In genomic region chr3:11583638-11584046, GRCh38 we compare ENCODE assay signal across 11 cellular contexts.
DNase-seq lines count a peak whose midpoint lies in the region; ATAC-seq and TF ChIP-seq lines count a peak whose summit lies in the region.
"Had no signal": no experiment of that assay in that cellular context is flagged by ENCODE, and none has a peak within 500 bp of the region (broad histone marks: within the 10 kb centered on the region; RNA-seq: fewer than 3 reads in every experiment).

No MANE protein-coding gene starts in this region.

- peak overlapping the region; percentile 89 for H3K27ac Mint-ChIP-seq in nephron progenitor cell

- no peaks in the 10 kb centered on the region for H3K36me3 ChIP-seq in A673 (ENCODE audit: insufficient read depth, low read length, poor library complexity, severe bottlenecking)
- no peaks in the 10 kb centered on the region; the same call in 1 of the 2 replicates for H3K36me3 ChIP-seq in Panc1 (ENCODE audit: control insufficient read depth, insufficient read depth, low read length)
- H3K36me3 ChIP-seq in colonic mucosa: no peaks in the 10 kb centered on the region
- H3K36me3 ChIP-seq: upper lobe of left lung had no signal

- peak overlapping the region; percentile 77 for H3K27ac ChIP-seq in A673 (ENCODE audit: low read depth, low read length, poor library complexity, severe bottlenecking)
- peak overlapping the region; percentile 95 for H3K27ac ChIP-seq in Panc1 (ENCODE audit: low read length)
- no peak overlapping the region for H3K27ac ChIP-seq in colonic mucosa

- DNase-seq in A673 (ENCODE audit: low spot score): no peak
- no peak for DNase-seq in Panc1 (ENCODE audit: low read depth, low spot score)
- no peak for DNase-seq in nephron progenitor cell
- no peak for DNase-seq in colonic mucosa
- no peak for DNase-seq in mucosa of gallbladder (ENCODE audit: low spot score)
- DNase-seq in NOMO-1 (lab: John Stamatoyannopoulos, UW; ENCODE audit: unreplicated experiment in 2 of 2): no peak
- DNase-seq: NCI-H1417, upper lobe of left lung had no signal

- H3K27me3 ChIP-seq in A673 (replicated peaks; ENCODE audit: insufficient read depth, low read depth, low read length, poor library complexity) (no peaks in the 10 kb centered on the region), Panc1 (ENCODE audit: control insufficient read depth, insufficient read depth, low read length) (no peaks in the 10 kb centered on the region), colonic mucosa (no peaks in the 10 kb centered on the region)
- H3K27me3 ChIP-seq: upper lobe of left lung had no signal

- peaks cover 3% of the 10 kb centered on the region for H3K27me3 Mint-ChIP-seq in nephron progenitor cell (ENCODE audit: low read depth, poor library complexity)
- H3K27me3 Mint-ChIP-seq: activated T-helper 17 cell treated with anti-CD3 and anti-CD28 coated beads, Interleukin-2, amount 50 U/mL, for 72 hours had no signal

- H3K36me3 Mint-ChIP-seq in nephron progenitor cell (ENCODE audit: low read depth): peaks cover 62% of the 10 kb centered on the region

- BruUV-seq in A673 (replicated peaks; lab: Mats Ljungman, UMichigan) (no TSS peak), Panc1 (replicated peaks; lab: Mats Ljungman, UMichigan) (TSS peak; percentile 13)

- peaks cover 9% of the 10 kb centered on the region for H3K9me3 Mint-ChIP-seq in nephron progenitor cell
- H3K9me3 Mint-ChIP-seq: activated T-helper 17 cell treated with anti-CD3 and anti-CD28 coated beads, Interleukin-2, amount 50 U/mL, for 72 hours had no signal

- POLR2A ChIA-PET in A673 (lab: Charles Lee; ENCODE audit: low non-redundant PET): interaction anchor here (0.6 kb wide), 1 partner anchor 244 kb away, joined by 4 read pairs; no protein-coding TSS in a partner anchor
- POLR2A ChIA-PET in Panc1 (lab: Charles Lee): no interaction called here

- H3K4me3 Mint-ChIP-seq in nephron progenitor cell: peak overlapping the region; percentile 2
- H3K4me3 Mint-ChIP-seq: activated T-helper 17 cell treated with anti-CD3 and anti-CD28 coated beads, Interleukin-2, amount 50 U/mL, for 72 hours had no signal

- peaks cover 84% of the 10 kb centered on the region for H3K4me1 Mint-ChIP-seq in nephron progenitor cell

- intact Hi-C loops in A673 (cut with micrococcal nuclease; ENCODE audit: unreplicated experiment): loop anchor here (2.0 kb wide), 1 partner anchor 59 kb away; the partner anchor contains the start of gene VGLL4
- intact Hi-C loops in Panc1 (cut with micrococcal nuclease; ENCODE audit: unreplicated experiment): no loop called here
- intact Hi-C loops in colonic mucosa (cut with DNase I): no loop called here

- TF ChIP-seq CTCF in A673 (conservative IDR thresholded peaks at IDR 0.05; ENCODE audit: low read depth, low read length) (no peak), Panc1 (IDR thresholded peaks at IDR 0.05) (no peak), nephron progenitor cell (IDR thresholded peaks at IDR 0.05) (no peak), colonic mucosa (IDR thresholded peaks at IDR 0.05) (no peak)

- no peak for ATAC-seq in Panc1
- peak; percentile 59 for ATAC-seq in esophagus mucosa
- no peak for ATAC-seq in GM19023 (IDR thresholded peaks at IDR 0.05; ENCODE audit: unreplicated experiment)
- ATAC-seq: activated T-helper 17 cell treated with anti-CD3 and anti-CD28 coated beads, Interleukin-2, amount 50 U/mL, for 72 hours had no signal

- H3K4me1 ChIP-seq in A673 (ENCODE audit: insufficient read depth, low read length, poor library complexity, severe bottlenecking) (peaks cover 66% of the 10 kb centered on the region), Panc1 (ENCODE audit: control insufficient read depth, insufficient read depth, low read length) (peaks cover 73% of the 10 kb centered on the region), colonic mucosa (peaks cover 6% of the 10 kb centered on the region)

- in situ Hi-C loops in Panc1 (cut with HindIII; ENCODE audit: low pct_unique_long_range_greater_than_20kb, low sequenced_read_pairs): no loop called here

- CTCF ChIA-PET in A673 (lab: Charles Lee) (no interaction called here), Panc1 (lab: Charles Lee) (interaction anchor here (0.6 kb wide), 1 partner anchor 34 kb away, joined by 3 read pairs; no protein-coding TSS in a partner anchor)

- no peak overlapping the region for H3K9ac ChIP-seq in colonic mucosa (ENCODE audit: low read depth in 2 of 2, low read length in 2 of 2)

- H3K9me3 ChIP-seq in A673 (ENCODE audit: low read depth, low read length, poor library complexity, severe bottlenecking) (no peaks in the 10 kb centered on the region), Panc1 (ENCODE audit: control insufficient read depth, insufficient read depth, low read depth, low read length) (no peaks in the 10 kb centered on the region), colonic mucosa (no peaks in the 10 kb centered on the region)
- H3K9me3 ChIP-seq: upper lobe of left lung had no signal

- no peak overlapping the region for H3K4me3 ChIP-seq in A673 (ENCODE audit: low read depth, low read length, poor library complexity, severe bottlenecking)
- H3K4me3 ChIP-seq in Panc1 (ENCODE audit: low read depth in 2 of 2, low read length in 2 of 2): no peak overlapping the region
- no peak overlapping the region for H3K4me3 ChIP-seq in colonic mucosa
- H3K4me3 ChIP-seq: upper lobe of left lung had no signal
